21 cellular contexts compared by ENCODE assay signal in genomic region chr7:40947546-40947945, GRCh38.
"Had no signal": no experiment of that assay in that cellular context is flagged by ENCODE, and none has a peak within 500 bp of the region (broad histone marks: within the 10 kb centered on the region; RNA-seq: fewer than 3 reads in every experiment).

No MANE protein-coding gene starts in this region.

- H3K27ac ChIP-seq: coronary artery, dorsolateral prefrontal cortex, esophagus muscularis mucosa, gastrocnemius medialis, heart right ventricle, left lung, lower lobe of right lung had no signal

- H3K27me3 Mint-ChIP-seq: naive thymus-derived CD8-positive, alpha-beta T cell had no signal

- H3K27me3 ChIP-seq: dorsolateral prefrontal cortex, esophagus muscularis mucosa, gastrocnemius medialis, heart right ventricle, left lung had no signal

- H3K36me3 ChIP-seq: esophagus muscularis mucosa, gastrocnemius medialis, heart right ventricle, left lung, lower lobe of right lung had no signal

- H3K4me3 ChIP-seq: coronary artery, dorsolateral prefrontal cortex, esophagus muscularis mucosa, gastrocnemius medialis, heart right ventricle, left lung, lower lobe of right lung, mucosa of descending colon had no signal

- H3K27ac Mint-ChIP-seq: mesothelial cell of epicardium; naive B cell; naive thymus-derived CD8-positive, alpha-beta T cell had no signal

- H3K4me1 ChIP-seq: esophagus muscularis mucosa, gastrocnemius medialis, heart right ventricle, left lung, lower lobe of right lung had no signal

- ATAC-seq: gastrocnemius medialis; heart right ventricle; left cardiac atrium; left lung; left ventricle myocardium superior; lower lobe of right lung; mucosa of descending colon; naive thymus-derived CD8-positive, alpha-beta T cell had no signal

- H3K4me1 Mint-ChIP-seq: mesothelial cell of epicardium; naive B cell; naive thymus-derived CD8-positive, alpha-beta T cell had no signal

- DNase-seq: dermis blood vessel endothelial cell; dorsolateral prefrontal cortex; effector CD4-positive, alpha-beta T cell; effector memory CD4-positive, alpha-beta T cell; foreskin fibroblast; foreskin melanocyte; gastrocnemius medialis; glutamatergic neuron; head of caudate nucleus; heart right ventricle; hippocampal formation; left cardiac atrium; left lung; left ventricle myocardium superior; lower lobe of right lung; mucosa of descending colon; naive B cell; naive thymus-derived CD8-positive, alpha-beta T cell had no signal

- H3K4me3 Mint-ChIP-seq: mesothelial cell of epicardium; naive thymus-derived CD8-positive, alpha-beta T cell had no signal

- H3K9me3 ChIP-seq: gastrocnemius medialis had no signal
